ENCODE assay signal across 8 cellular contexts in the genomic region with DNA sequence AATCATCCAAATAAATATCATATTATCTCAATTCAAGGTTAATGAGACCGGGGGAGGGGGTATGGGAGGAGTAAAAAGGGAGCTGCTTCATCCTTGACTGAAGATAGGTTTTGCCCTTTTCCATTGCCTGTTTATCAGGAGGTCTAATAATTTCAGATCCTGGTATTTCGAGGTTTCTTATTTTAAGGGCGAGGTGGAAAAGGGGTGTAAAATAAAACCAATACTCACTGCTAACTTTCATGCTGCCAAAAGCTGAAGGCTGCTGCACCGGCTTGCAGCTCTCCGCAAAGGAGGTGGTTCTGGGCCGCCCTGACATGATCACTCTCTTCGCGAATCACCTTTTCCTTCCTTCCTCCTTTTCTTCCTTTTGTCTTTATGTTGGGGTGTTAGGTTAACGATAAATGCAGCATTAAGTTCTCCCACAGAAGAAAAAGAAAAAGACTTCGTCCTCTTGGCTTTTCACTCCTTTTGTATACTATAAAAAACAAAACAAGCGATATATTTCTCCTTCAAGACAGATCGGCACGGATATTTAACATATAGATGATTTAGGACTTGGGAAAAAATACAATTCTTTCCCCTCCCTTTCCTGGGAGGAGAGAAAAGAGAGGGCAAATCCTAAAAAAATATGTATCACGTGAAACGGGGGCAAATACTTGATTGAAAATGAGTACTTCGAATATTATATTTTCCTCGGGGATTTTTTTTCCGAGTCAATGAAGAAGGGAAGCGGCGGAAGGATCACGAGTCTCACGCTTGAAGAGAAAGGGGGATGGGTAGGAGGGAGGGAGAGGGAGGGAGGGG. TPM values are rescaled to one million over a fixed set of nuclear protein-coding genes. Genes with fewer than 3 reads are reported as not detected.
A peak's percentile ranks its signal among the peaks of the same experiment; 100 is the strongest.
DNase-seq lines count a peak whose midpoint lies in the region; ATAC-seq, FAIRE-seq and TF ChIP-seq lines count a peak whose summit lies in the region.

No MANE protein-coding gene starts in this region.

- H3K23ac ChIP-seq in mesendoderm (ENCODE audit: low read length), result no peak overlapping the region

- no peak overlapping the region for H2BK15ac ChIP-seq in mesendoderm (replicated peaks; ENCODE audit: low read depth)

- H3K27me3 ChIP-seq in Peyer's patch (no peaks in the 10 kb centered on the region), colonic mucosa (no peaks in the 10 kb centered on the region), mesendoderm (ENCODE audit: insufficient read depth, low read length, poor library complexity) (no peaks in the 10 kb centered on the region), tibial nerve (no peaks in the 10 kb centered on the region)

- H3K4ac ChIP-seq in mesendoderm (ENCODE audit: low read depth, low read length), result peak overlapping the region; percentile 96

- intact Hi-C loops in colonic mucosa (cut with DNase I), result loop anchor here (10.0 kb wide), 1 partner anchor 199 kb away; no protein-coding TSS in a partner anchor

- DNase-seq in AML-193 (lab: John Stamatoyannopoulos, UW) (peak; percentile 38 to 57), GM19239 (ENCODE audit: insufficient read length, low spot score) (no peak), Peyer's patch (peak in 2 of 3 donors; percentile 52 to 56), colonic mucosa (peak; percentile 41), mesendoderm (peak; percentile 94), tibial nerve (ENCODE audit: low spot score in 2 of 2) (peak in 1 of 2 donors; percentile 64)

- no peak overlapping the region for H2BK120ac ChIP-seq in mesendoderm (ENCODE audit: low read depth, low read length)

- H3K56ac ChIP-seq in mesendoderm (ENCODE audit: low read length), result peak overlapping the region; percentile 94

- no peak for ATAC-seq in HG02759 (IDR thresholded peaks at IDR 0.05; ENCODE audit: unreplicated experiment)
- ATAC-seq in GM21528 (IDR thresholded peaks at IDR 0.05; ENCODE audit: low FRiP score, unreplicated experiment), result no peak

- H3K4me3 ChIP-seq in Peyer's patch, result peak overlapping the region; percentile 60 to 97 (median 84)
- H3K4me3 ChIP-seq in colonic mucosa, result peak overlapping the region; percentile 89
- H3K4me3 ChIP-seq in mesendoderm (ENCODE audit: low read length), result peak overlapping the region; percentile 23
- H3K4me3 ChIP-seq in tibial nerve, result peak overlapping the region; percentile 92 to 99 (median 96)

- TF ChIP-seq CTCF in Peyer's patch (IDR thresholded peaks at IDR 0.05), result no peak
- no peak for TF ChIP-seq CTCF in colonic mucosa (IDR thresholded peaks at IDR 0.05)
- TF ChIP-seq CTCF in tibial nerve (IDR thresholded peaks at IDR 0.05), result no peak

- H2AK5ac ChIP-seq in mesendoderm (ENCODE audit: low read length), result no peak overlapping the region

- H3K79me1 ChIP-seq in mesendoderm (ENCODE audit: low read length), result peaks cover 3% of the 10 kb centered on the region

- H3K9ac ChIP-seq in colonic mucosa (ENCODE audit: low read depth in 2 of 2, low read length in 2 of 2) (peak overlapping the region; percentile 84 to 94), mesendoderm (ENCODE audit: low read length) (peak overlapping the region; percentile 88)

- H3K4me1 ChIP-seq in Peyer's patch, result peaks cover 0 to 36% (median 9%) of the 10 kb centered on the region in 4 donors
- H3K4me1 ChIP-seq in colonic mucosa, result peaks cover 12% of the 10 kb centered on the region
- peaks cover 6% of the 10 kb centered on the region for H3K4me1 ChIP-seq in mesendoderm (ENCODE audit: control insufficient read depth, low read depth, low read length)
- H3K4me1 ChIP-seq in tibial nerve, result peaks cover 0 to 54% (median 40%) of the 10 kb centered on the region in 4 donors

- TF ChIP-seq POLR2A in Peyer's patch (IDR thresholded peaks at IDR 0.05) (no peak), tibial nerve (IDR thresholded peaks at IDR 0.05) (no peak)

- no peak overlapping the region for H4K5ac ChIP-seq in mesendoderm (ENCODE audit: low read length)

- H2BK5ac ChIP-seq in mesendoderm (ENCODE audit: low read length), result no peak overlapping the region

- peak overlapping the region; percentile 29 for H3K4me2 ChIP-seq in mesendoderm (ENCODE audit: low read length)

- H3K9me3 ChIP-seq in Peyer's patch, result no peaks in the 10 kb centered on the region
- no peaks in the 10 kb centered on the region for H3K9me3 ChIP-seq in colonic mucosa
- H3K9me3 ChIP-seq in tibial nerve, result no peaks in the 10 kb centered on the region

- no CpG with 5 or more reads among the region's 22 CpGs for WGBS in mesendoderm (ENCODE audit: extremely low coverage, insufficient coverage, low lambda C conversion rate)
- WGBS in tibial nerve, 2 donors, result 0 to 1% methylated on average over 22 of the region's 22 CpGs

- no peak for TF ChIP-seq EP300 in tibial nerve (IDR thresholded peaks at IDR 0.05)

- peak overlapping the region; percentile 98 for H3K18ac ChIP-seq in mesendoderm (ENCODE audit: low read length)

- H3K79me2 ChIP-seq in mesendoderm (ENCODE audit: control insufficient read depth, insufficient read depth, low read length), result peaks cover 52% of the 10 kb centered on the region

- no peaks in the 10 kb centered on the region for H3K36me3 ChIP-seq in Peyer's patch
- H3K36me3 ChIP-seq in colonic mucosa, result no peaks in the 10 kb centered on the region
- no peaks in the 10 kb centered on the region for H3K36me3 ChIP-seq in mesendoderm (ENCODE audit: control insufficient read depth, insufficient read depth, low read length)
- no peaks in the 10 kb centered on the region for H3K36me3 ChIP-seq in tibial nerve

- H4K8ac ChIP-seq in mesendoderm (ENCODE audit: low read depth, low read length), result no peak overlapping the region

- FAIRE-seq in GM19239 (lab: Jason Lieb, UNC), result peak; percentile 79

- peak overlapping the region; percentile 99 to 100 (median 99) for H3K27ac ChIP-seq in Peyer's patch
- H3K27ac ChIP-seq in colonic mucosa, result peak overlapping the region; percentile 100
- H3K27ac ChIP-seq in mesendoderm (ENCODE audit: low read depth, low read length), result peak overlapping the region; percentile 100
- peak overlapping the region; percentile 99 to 100 (median 100) for H3K27ac ChIP-seq in tibial nerve

RNA-seq across cellular contexts. Expression of a gene that starts 0.9 kb away (rescaled TPM):
- total RNA-seq in Peyer's patch (10 to 100 TPM; 34.6 to 65.2 (median 42.6) TPM), colonic mucosa (10 to 100 TPM; 34.4 to 43.6 TPM), tibial nerve (10 to 100 TPM; 22.6 to 39.3 (median 28.5) TPM)
- 41.0 TPM for polyA plus RNA-seq in mesendoderm (2013, experiment 1 of 2)
- polyA plus RNA-seq in mesendoderm (2013, experiment 2 of 2), result 43.6 TPM

Comparison
In these comparisons a context has a peak if more than half of its experiments do, and no peak if none do; other contexts are left out.
1. H3K4me3 ChIP-seq: peak in every context shown above with its lines; median percentile 96 in tibial nerve; 89 in colonic mucosa; 84 in Peyer's patch; 23 in mesendoderm.